ENCODE assay signal across 24 cellular contexts in the genomic region with DNA sequence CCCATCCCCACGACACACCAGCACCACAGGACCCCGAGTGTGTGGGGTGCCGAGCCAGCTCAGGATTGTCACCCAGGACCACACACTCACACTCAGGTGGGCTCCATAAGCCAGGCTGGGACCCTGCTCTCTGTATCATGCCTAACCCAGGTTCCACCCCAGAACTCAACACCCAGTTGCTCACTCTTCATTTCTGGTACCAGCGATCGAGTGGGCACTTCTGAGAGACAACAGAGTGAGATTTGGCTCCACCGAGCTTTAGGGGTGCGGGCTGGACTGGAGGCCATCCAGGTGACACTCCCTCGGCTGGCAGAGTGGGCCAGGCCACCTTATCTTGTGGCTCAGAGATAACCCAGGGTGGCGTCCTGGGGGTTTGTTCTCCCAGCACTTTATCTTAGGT.
DNase-seq lines count a peak whose midpoint lies in the region; ATAC-seq, FAIRE-seq and TF ChIP-seq lines count a peak whose summit lies in the region.
"Had no signal": no experiment of that assay in that cellular context is flagged by ENCODE, and none has a peak within 500 bp of the region (broad histone marks: within the 10 kb centered on the region; RNA-seq: fewer than 3 reads in every experiment).

No MANE protein-coding gene starts in this region.

- H3K27ac Mint-ChIP-seq in activated CD4-positive, alpha-beta T cell treated with anti-CD3 and anti-CD28 coated beads for 36 hours: no peak overlapping the region
- H3K27ac Mint-ChIP-seq: B cell; CD4-positive, CD25-positive, alpha-beta regulatory T cell; CD8-positive, alpha-beta T cell had no signal

- H2BK15ac ChIP-seq in H1 (ENCODE audit: low read length): no peak overlapping the region

- no peak overlapping the region for H3K18ac ChIP-seq in H1 (ENCODE audit: extremely low read depth, low read length)

- H2BK20ac ChIP-seq in H1 (ENCODE audit: low read length): no peak overlapping the region

- DNase-seq in Right ventricle myocardium inferior (ENCODE audit: missing footprints) (peak; percentile 43), cardiac septum (ENCODE audit: low spot score) (no peak), right cardiac atrium (peak in 2 of 3 donors; percentile 5 to 15), heart right ventricle (no peak), H1 (ENCODE audit: low read depth in 1 of 2, low spot score in 2 of 2) (no peak), lower lobe of right lung (peak; percentile 24)
- no peak for DNase-seq in activated CD4-positive, alpha-beta T cell treated with anti-CD3 and anti-CD28 coated beads for 36 hours
- DNase-seq: Caco-2; CD4-positive, CD25-positive, alpha-beta regulatory T cell; CD8-positive, alpha-beta T cell; DMS 273 treated with DMSO at 0.1 percent for 48 hours; DMS79; EL; GDM1; H7 had no signal

- no peaks in the 10 kb centered on the region for H3K27me3 Mint-ChIP-seq in activated CD4-positive, alpha-beta T cell treated with anti-CD3 and anti-CD28 coated beads for 36 hours
- H3K27me3 Mint-ChIP-seq: B cell; CD4-positive, CD25-positive, alpha-beta regulatory T cell had no signal

- TF ChIP-seq POLR2A in H1 (IDR thresholded peaks at IDR 0.05; ENCODE audit: control extremely low read depth in 1 of 2, low read depth in 2 of 2, low read length in 2 of 2): no peak

- H3K4me2 ChIP-seq in H1 (ENCODE audit: insufficient read depth in 1 of 2, low read depth in 2 of 2, low read length in 2 of 2): no peak overlapping the region
- H3K4me2 ChIP-seq: BLaER1, GM23338 had no signal

- H3K9me3 Mint-ChIP-seq in activated CD4-positive, alpha-beta T cell treated with anti-CD3 and anti-CD28 coated beads for 36 hours (ENCODE audit: low read depth): no peaks in the 10 kb centered on the region
- H3K9me3 Mint-ChIP-seq: CD8-positive, alpha-beta T cell; GM23338 had no signal

- H3K4ac ChIP-seq in H1 (replicated peaks; ENCODE audit: insufficient read length, low read depth, low read length): no peak overlapping the region

- peaks cover 20 to 22% of the 10 kb centered on the region in 2 experiments for H4K20me1 ChIP-seq in H1 (replicated peaks in 1 of 2; ENCODE audit: control insufficient read depth in 1 of 2, insufficient read depth in 2 of 2, low read length in 2 of 2)
- H4K20me1 ChIP-seq: BLaER1 had no signal

- H3K27ac ChIP-seq in right cardiac atrium (ENCODE audit: low read length): no peak overlapping the region
- H3K27ac ChIP-seq in heart right ventricle: no peak overlapping the region
- no peak overlapping the region; the same call in 1 of the 2 replicates for H3K27ac ChIP-seq in H1 (ENCODE audit: low read depth, low read length)
- no peak overlapping the region for H3K27ac ChIP-seq in lower lobe of right lung
- H3K27ac ChIP-seq: 22Rv1, BLaER1, C4-2B had no signal

- H3K27me3 ChIP-seq in right cardiac atrium (ENCODE audit: control insufficient read depth, insufficient read depth) (no peaks in the 10 kb centered on the region), heart right ventricle (peaks cover 0 to 73% (median 47%) of the 10 kb centered on the region in 7 donors), H1 (replicated peaks in 1 of 4; ENCODE audit: control insufficient read depth in 3 of 4, extremely low read depth in 1 of 4, insufficient read depth in 3 of 4, low read length in 3 of 4) (no peaks in the 10 kb centered on the region), lower lobe of right lung (ENCODE audit: low read depth) (no peaks in the 10 kb centered on the region)
- H3K27me3 ChIP-seq: BLaER1 had no signal

- no peak overlapping the region for H2BK120ac ChIP-seq in H1 (replicated peaks; ENCODE audit: low read depth, low read length)

- no peak overlapping the region for H2AK5ac ChIP-seq in H1 (ENCODE audit: low read depth, low read length)

- no peak overlapping the region for H3K4me3 Mint-ChIP-seq in activated CD4-positive, alpha-beta T cell treated with anti-CD3 and anti-CD28 coated beads for 36 hours
- H3K4me3 Mint-ChIP-seq: B cell; CD4-positive, CD25-positive, alpha-beta regulatory T cell; CD8-positive, alpha-beta T cell; GM23338 had no signal

- H3K79me1 ChIP-seq in H1 (ENCODE audit: low read depth, low read length): peaks cover 26% of the 10 kb centered on the region

- no peak for TF ChIP-seq RAD21 in H1 (IDR thresholded peaks at IDR 0.05 in 1 of 2, conservative IDR thresholded peaks at IDR 0.05 in 1 of 2; ENCODE audit: low read depth in 2 of 2, low read length in 2 of 2)

- H3K79me2 ChIP-seq in H1 (ENCODE audit: control insufficient read depth in 1 of 2, insufficient read depth in 2 of 2, low read length in 2 of 2): peaks cover 0 to 66% of the 10 kb centered on the region in 2 experiments; a peak in 2 of 4 replicates

- H3K23me2 ChIP-seq in H1 (ENCODE audit: low read depth, low read length): no peaks in the 10 kb centered on the region

- no peak overlapping the region for H2AFZ ChIP-seq in H1 (ENCODE audit: low read length)
- H2AFZ ChIP-seq: GM23338 had no signal

- TF ChIP-seq CTCF in heart right ventricle (IDR thresholded peaks at IDR 0.05) (no peak), H1 (IDR thresholded peaks at IDR 0.05; ENCODE audit: control extremely low read depth in 1 of 3, insufficient read depth in 1 of 3, low read depth in 1 of 3, low read length in 3 of 3) (no peak), lower lobe of right lung (IDR thresholded peaks at IDR 0.05) (no peak)

- WGBS in right cardiac atrium: 64% methylated on average over 9 of the region's 9 CpGs
- WGBS in heart right ventricle, 2 donors: 62 to 64% methylated on average over 9 of the region's 9 CpGs
- WGBS in H1 (ENCODE audit: extremely low coverage in 1 of 2, insufficient coverage in 1 of 2, insufficient read length in 1 of 2, insufficient replicate concordance in 2 of 2, low coverage in 1 of 2, low lambda C conversion rate in 2 of 2, missing lambda C conversion rate in 1 of 2), 2 experiments: 91% methylated on average over 9 of the region's 9 CpGs; no CpG with 5 or more reads in 1 of the 2 experiments

- no peak for FAIRE-seq in H1 (lab: Jason Lieb, UNC)
- FAIRE-seq: A204.1, GM12878 had no signal

- H3K4me1 ChIP-seq in right cardiac atrium (ENCODE audit: control insufficient read depth, insufficient read depth, low read length): no peaks in the 10 kb centered on the region
- no peaks in the 10 kb centered on the region for H3K4me1 ChIP-seq in heart right ventricle
- peaks cover 0 to 22% (median 10%) of the 10 kb centered on the region in 4 experiments; a peak in 4 of 7 replicates for H3K4me1 ChIP-seq in H1 (replicated peaks in 1 of 4; ENCODE audit: control insufficient read depth in 3 of 4, insufficient read depth in 4 of 4, low read length in 3 of 4)
- no peaks in the 10 kb centered on the region for H3K4me1 ChIP-seq in lower lobe of right lung
- H3K4me1 ChIP-seq: BLaER1, Caco-2 had no signal

- H3K9ac ChIP-seq in H1 (replicated peaks in 1 of 4; ENCODE audit: extremely low read depth in 1 of 4, low read depth in 3 of 4, low read length in 3 of 4): no peak overlapping the region; a peak in 1 of 7 replicates
- H3K9ac ChIP-seq: BLaER1 had no signal

- TF ChIP-seq EP300 in H1 (IDR thresholded peaks at IDR 0.05; ENCODE audit: borderline replicate concordance in 1 of 2, low read depth in 2 of 2, low read length in 2 of 2): no peak

- POLR2A ChIA-PET in H1 (lab: Charles Lee; ENCODE audit: partially characterized antibody): no interaction called here
- POLR2A ChIA-PET in activated CD4-positive, alpha-beta T cell treated with anti-CD3 and anti-CD28 coated beads for 36 hours (lab: Charles Lee): no interaction called here

- no peak for ATAC-seq in Right ventricle myocardium inferior
- no peak for ATAC-seq in right cardiac atrium
- ATAC-seq in heart right ventricle: no peak
- no peak for ATAC-seq in lower lobe of right lung
- no peak for ATAC-seq in GM18873 (IDR thresholded peaks at IDR 0.05; ENCODE audit: low FRiP score, unreplicated experiment)
- ATAC-seq in activated CD4-positive, alpha-beta T cell treated with anti-CD3 and anti-CD28 coated beads for 36 hours: no peak
- ATAC-seq: CD8-positive, alpha-beta T cell; GM12878; GM23338; HCT116 had no signal

- no peak overlapping the region for H3K23ac ChIP-seq in H1 (ENCODE audit: insufficient read length)

- H4K91ac ChIP-seq in H1 (replicated peaks; ENCODE audit: insufficient read length, low read length): no peak overlapping the region

- intact Hi-C loops in Right ventricle myocardium inferior (cut with DNase I): no loop called here
- intact Hi-C loops in cardiac septum (cut with DNase I): no loop called here
- intact Hi-C loops in right cardiac atrium (cut with DNase I): no loop called here
- intact Hi-C loops in heart right ventricle (cut with DNase I): no loop called here
- intact Hi-C loops in lower lobe of right lung (cut with DNase I): no loop called here
- intact Hi-C loops in activated CD4-positive, alpha-beta T cell treated with anti-CD3 and anti-CD28 coated beads for 36 hours (cut with DNase I, micrococcal nuclease): no loop called here

- H3K36me3 ChIP-seq in heart right ventricle (no peaks in the 10 kb centered on the region), H1 (ENCODE audit: control insufficient read depth in 2 of 4, insufficient read depth in 4 of 4, low read length in 3 of 4) (no peaks in the 10 kb centered on the region), lower lobe of right lung (no peaks in the 10 kb centered on the region)
- H3K36me3 ChIP-seq: BLaER1 had no signal

- no peaks in the 10 kb centered on the region for H3K36me3 Mint-ChIP-seq in activated CD4-positive, alpha-beta T cell treated with anti-CD3 and anti-CD28 coated beads for 36 hours (ENCODE audit: low read depth)
- H3K36me3 Mint-ChIP-seq: CD4-positive, CD25-positive, alpha-beta regulatory T cell; CD8-positive, alpha-beta T cell had no signal

- peak overlapping the region; percentile 69 for H4K8ac ChIP-seq in H1 (ENCODE audit: extremely low read depth, insufficient read depth, low read length)

- H3K14ac ChIP-seq in H1 (ENCODE audit: insufficient read length): no peak overlapping the region

- no peak overlapping the region for H2BK5ac ChIP-seq in H1 (ENCODE audit: low read depth, low read length)

- CTCF ChIA-PET in H1 (lab: Charles Lee; ENCODE audit: partially characterized antibody): interaction anchor here (0.8 to 1.6 kb wide), 4 partner anchors 11 to 47 kb away, joined by 3 to 4 read pairs (median 3); no protein-coding TSS in a partner anchor
- CTCF ChIA-PET in activated CD4-positive, alpha-beta T cell treated with anti-CD3 and anti-CD28 coated beads for 36 hours (lab: Charles Lee): no interaction called here

- H3K56ac ChIP-seq in H1 (replicated peaks; ENCODE audit: insufficient read length, low read depth, low read length): no peak overlapping the region

- no peaks in the 10 kb centered on the region for H3K4me1 Mint-ChIP-seq in activated CD4-positive, alpha-beta T cell treated with anti-CD3 and anti-CD28 coated beads for 36 hours
- H3K4me1 Mint-ChIP-seq: B cell; CD4-positive, CD25-positive, alpha-beta regulatory T cell had no signal

- no peak overlapping the region for H2BK12ac ChIP-seq in H1 (ENCODE audit: low read depth, low read length)

- H3K4me3 ChIP-seq in right cardiac atrium (ENCODE audit: low read length) (no peak overlapping the region), heart right ventricle (no peak overlapping the region), H1 (ENCODE audit: extremely low read depth in 1 of 4, insufficient read depth in 2 of 4, low read depth in 3 of 4, low read length in 4 of 4) (no peak overlapping the region), lower lobe of right lung (no peak overlapping the region)
- H3K4me3 ChIP-seq: BLaER1, GM12878, GM23338 had no signal

- H4K5ac ChIP-seq in H1 (ENCODE audit: insufficient read length, low read depth, low read length): no peak overlapping the region

- H3K9me3 ChIP-seq in right cardiac atrium (ENCODE audit: control insufficient read depth, low read length): no peaks in the 10 kb centered on the region
- no peaks in the 10 kb centered on the region for H3K9me3 ChIP-seq in heart right ventricle
- H3K9me3 ChIP-seq in H1 (ENCODE audit: insufficient read depth in 2 of 2, low read depth in 1 of 2, low read length in 1 of 2): no peaks in the 10 kb centered on the region
- H3K9me3 ChIP-seq in lower lobe of right lung: no peaks in the 10 kb centered on the region
- H3K9me3 ChIP-seq: BLaER1, Caco-2 had no signal

Comparison
In these comparisons a context has a peak if more than half of its experiments do, and no peak if none do; other contexts are left out.
1. DNase-seq: peak in Right ventricle myocardium inferior (single experiment), right cardiac atrium (2 of 3) and lower lobe of right lung (single experiment); none in cardiac septum (single experiment), heart right ventricle (0 of 2), H1 (0 of 2) and activated CD4-positive, alpha-beta T cell treated with anti-CD3 and anti-CD28 coated beads for 36 hours (single experiment).